11 cellular contexts compared by ENCODE assay signal in genomic region chr11:110858556-110858921, GRCh38.
DNase-seq lines count a peak whose midpoint lies in the region; ATAC-seq lines count a peak whose summit lies in the region.
"Had no signal": no experiment of that assay in that cellular context is flagged by ENCODE, and none has a peak within 500 bp of the region (broad histone marks: within the 10 kb centered on the region; RNA-seq: fewer than 3 reads in every experiment).

No MANE protein-coding gene starts in this region.

- peak overlapping the region in 1 of 2 donors; percentile 11 for H3K4me3 Mint-ChIP-seq in stimulated activated naive B cell treated with anti-CD40 and anti-IgM and Interleukin-4, amounts not matched to agents 10 μg/mL and 1 μg/mL and 100 μg/mL, for 72 hours
- H3K4me3 Mint-ChIP-seq: dendritic cell treated with granulocyte-macrophage colony-stimulating factor and Interleukin-4, amounts not matched to agents 40 ng/mL and 50 ng/mL, for 4 days had no signal

- intact Hi-C loops in cardiac septum (cut with DNase I), result no loop called here

- H3K27me3 Mint-ChIP-seq in stimulated activated naive B cell treated with anti-CD40 and anti-IgM and Interleukin-4, amounts not matched to agents 10 μg/mL and 1 μg/mL and 100 μg/mL, for 72 hours, result peaks cover 0 to 3% of the 10 kb centered on the region in 2 donors
- H3K27me3 Mint-ChIP-seq: dendritic cell treated with granulocyte-macrophage colony-stimulating factor and Interleukin-4, amounts not matched to agents 40 ng/mL and 50 ng/mL, for 4 days had no signal

- peaks cover 0 to 2% of the 10 kb centered on the region in 2 donors for H3K9me3 Mint-ChIP-seq in stimulated activated naive B cell treated with anti-CD40 and anti-IgM and Interleukin-4, amounts not matched to agents 10 μg/mL and 1 μg/mL and 100 μg/mL, for 72 hours
- H3K9me3 Mint-ChIP-seq: dendritic cell treated with granulocyte-macrophage colony-stimulating factor and Interleukin-4, amounts not matched to agents 40 ng/mL and 50 ng/mL, for 4 days had no signal

- DNase-seq in cardiac septum (ENCODE audit: low spot score) (peak; percentile 74), activated gamma-delta T cell treated with Interleukin-2 at 50 U/mL for 16 hours (no peak), hepatic stellate cell (ENCODE audit: low spot score) (no peak), NCI-H524 treated with DMSO at 0.1 percent for 48 hours (lab: John Stamatoyannopoulos, UW) (no peak)
- DNase-seq in stimulated activated naive B cell treated with anti-CD40 and anti-IgM and Interleukin-4, amounts not matched to agents 10 μg/mL and 1 μg/mL and 100 μg/mL, for 72 hours, result peak; percentile 46
- DNase-seq: activated T-cell treated with anti-CD3 and anti-CD28 coated beads for 4 hours, NCI-H774 had no signal

- peak overlapping the region; percentile 31 for H3K27ac Mint-ChIP-seq in stimulated activated naive B cell treated with anti-CD40 and anti-IgM and Interleukin-4, amounts not matched to agents 10 μg/mL and 1 μg/mL and 100 μg/mL, for 72 hours
- H3K27ac Mint-ChIP-seq: dendritic cell treated with granulocyte-macrophage colony-stimulating factor and Interleukin-4, amounts not matched to agents 40 ng/mL and 50 ng/mL, for 4 days had no signal

- ATAC-seq in GM19438 (IDR thresholded peaks at IDR 0.05; ENCODE audit: low read depth, unreplicated experiment) (peak; percentile 53), HG03432 (IDR thresholded peaks at IDR 0.05; ENCODE audit: unreplicated experiment) (peak; percentile 63), HG02763 (IDR thresholded peaks at IDR 0.05; ENCODE audit: unreplicated experiment) (no peak)
- peak; percentile 80 to 90 for ATAC-seq in stimulated activated naive B cell treated with anti-CD40 and anti-IgM and Interleukin-4, amounts not matched to agents 10 μg/mL and 1 μg/mL and 100 μg/mL, for 72 hours (replicated peaks)

- H3K36me3 Mint-ChIP-seq in stimulated activated naive B cell treated with anti-CD40 and anti-IgM and Interleukin-4, amounts not matched to agents 10 μg/mL and 1 μg/mL and 100 μg/mL, for 72 hours, result peaks cover 0 to 4% of the 10 kb centered on the region in 2 donors

- peaks cover 17 to 25% of the 10 kb centered on the region in 2 donors for H3K4me1 Mint-ChIP-seq in stimulated activated naive B cell treated with anti-CD40 and anti-IgM and Interleukin-4, amounts not matched to agents 10 μg/mL and 1 μg/mL and 100 μg/mL, for 72 hours

Comparison
In these comparisons a context has a peak if more than half of its experiments do, and no peak if none do; other contexts are left out.
1. DNase-seq: peak in cardiac septum (single experiment) and stimulated activated naive B cell treated with anti-CD40 and anti-IgM and Interleukin-4, amounts not matched to agents 10 μg/mL and 1 μg/mL and 100 μg/mL, for 72 hours (single experiment); none in activated gamma-delta T cell treated with Interleukin-2 at 50 U/mL for 16 hours (single experiment), hepatic stellate cell (single experiment) and NCI-H524 treated with DMSO at 0.1 percent for 48 hours (single experiment).